In the genomic region with DNA sequence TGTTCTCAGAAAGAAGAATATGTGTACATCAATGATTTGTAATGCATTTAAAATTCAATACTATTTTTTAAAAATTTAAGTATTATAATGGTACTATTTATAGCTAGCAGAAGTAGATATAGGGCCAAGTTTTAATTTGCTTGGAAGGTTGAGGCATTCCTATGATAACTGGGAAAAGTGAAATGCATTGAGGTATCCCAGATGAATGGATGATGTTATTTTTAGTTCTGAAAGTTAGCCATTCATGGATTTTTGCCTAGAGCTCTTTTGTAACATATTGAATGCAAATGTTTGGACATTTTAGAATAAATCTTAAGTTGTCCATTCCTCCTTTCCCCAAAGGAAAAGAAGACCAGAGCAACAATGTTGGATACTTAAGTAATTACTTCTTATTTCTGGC, we compare ENCODE assay signal across 35 cellular contexts. TPM values are rescaled to one million over a fixed set of nuclear protein-coding genes. Genes with fewer than 3 reads are reported as not detected.
"Had no signal": no experiment of that assay in that cellular context is flagged by ENCODE, and none has a peak within 500 bp of the region (broad histone marks: within the 10 kb centered on the region; RNA-seq: fewer than 3 reads in every experiment).

No MANE protein-coding gene starts in this region.

- DNase-seq: activated B cell treated with CpG ODN at 0.5 μM for 24 hours; activated CD4-positive, alpha-beta T cell treated with anti-CD3 and anti-CD28 coated beads for 1 hour; activated CD4-positive, alpha-beta T cell treated with anti-CD3 and anti-CD28 coated beads for 48 hours; activated CD8-positive, alpha-beta T cell treated with anti-CD3 and anti-CD28 coated beads for 36 hours; activated effector memory CD4-positive, alpha-beta T cell treated with anti-CD3 and anti-CD28 coated beads, Interleukin-2, amount 50 U/mL, for 16 hours; activated naive CD4-positive, alpha-beta T cell; activated naive CD4-positive, alpha-beta T cell treated with anti-CD3 and anti-CD28 coated beads, Interleukin-2, amount 50 U/mL, for 16 hours; activated naive CD8-positive, alpha-beta T cell treated with anti-CD3 and anti-CD28 coated beads for 36 hours; activated T-cell treated with anti-CD3 and anti-CD28 coated beads, Interleukin-2, amount 50 U/mL, for 1 hour; activated T-cell treated with anti-CD3 and anti-CD28 coated beads, Interleukin-2, amount 50 U/mL, for 72 hours; amygdala; body of pancreas; NCI-H1092 treated with DMSO at 0.1 percent for 48 hours; NCI-H1417; NCI-H146; NCI-H187; NCI-H2081; NCI-H226; NCI-H446 treated with DMSO at 0.1 percent for 48 hours; NCI-H524; NCI-H748 treated with DMSO at 0.1 percent for 48 hours; NK-92 treated with Interleukin-12 subunit alpha and Interleukin-12 subunit beta, amount 100 ng/mL, for 24 hours; PC-3; Peyer's patch; RPMI8226; SHP77 treated with DMSO at 0.1 percent for 48 hours; SW 1271; T-helper 1 cell; T-helper 2 cell; T-helper 9 cell had no signal

- H3K9me3 ChIP-seq: ascending aorta, body of pancreas, breast epithelium, Peyer's patch, SJSA1 had no signal

- H3K4me1 Mint-ChIP-seq: activated B cell treated with CpG ODN at 0.5 μM for 24 hours; activated T-helper 17 cell treated with anti-CD3 and anti-CD28 coated beads, Interleukin-2, amount 50 U/mL, for 72 hours had no signal

- H3K4me3 ChIP-seq: ascending aorta, body of pancreas, breast epithelium, Peyer's patch, SJSA1 had no signal

- H3K27ac ChIP-seq: body of pancreas, breast epithelium, Peyer's patch, SJSA1, VCaP had no signal

- H3K9me3 Mint-ChIP-seq: activated B cell treated with CpG ODN at 0.5 μM for 24 hours; activated CD8-positive, alpha-beta T cell treated with anti-CD3 and anti-CD28 coated beads for 36 hours; activated naive CD8-positive, alpha-beta T cell treated with anti-CD3 and anti-CD28 coated beads for 36 hours; activated T-cell treated with anti-CD3 and anti-CD28 coated beads, Interleukin-2, amount 50 U/mL, for 72 hours; activated T-helper 17 cell treated with anti-CD3 and anti-CD28 coated beads, Interleukin-2, amount 50 U/mL, for 72 hours had no signal

- H3K4me3 Mint-ChIP-seq: activated B cell treated with CpG ODN at 0.5 μM for 24 hours; activated CD8-positive, alpha-beta T cell treated with anti-CD3 and anti-CD28 coated beads for 36 hours; activated naive CD8-positive, alpha-beta T cell treated with anti-CD3 and anti-CD28 coated beads for 36 hours; activated T-cell treated with anti-CD3 and anti-CD28 coated beads, Interleukin-2, amount 50 U/mL, for 72 hours; activated T-helper 17 cell treated with anti-CD3 and anti-CD28 coated beads, Interleukin-2, amount 50 U/mL, for 72 hours had no signal

- H3K4me1 ChIP-seq: body of pancreas, breast epithelium, Peyer's patch, SJSA1 had no signal

- ATAC-seq: activated CD8-positive, alpha-beta T cell treated with anti-CD3 and anti-CD28 coated beads for 36 hours; activated T-cell treated with anti-CD3 and anti-CD28 coated beads, Interleukin-2, amount 50 U/mL, for 72 hours; activated T-helper 17 cell treated with anti-CD3 and anti-CD28 coated beads, Interleukin-2, amount 50 U/mL, for 72 hours; body of pancreas; PC-3 had no signal

- H3K27ac Mint-ChIP-seq: activated B cell treated with CpG ODN at 0.5 μM for 24 hours; activated CD8-positive, alpha-beta T cell treated with anti-CD3 and anti-CD28 coated beads for 36 hours; activated naive CD8-positive, alpha-beta T cell treated with anti-CD3 and anti-CD28 coated beads for 36 hours; activated T-cell treated with anti-CD3 and anti-CD28 coated beads, Interleukin-2, amount 50 U/mL, for 72 hours; activated T-helper 17 cell treated with anti-CD3 and anti-CD28 coated beads, Interleukin-2, amount 50 U/mL, for 72 hours had no signal

- H3K27me3 ChIP-seq: ascending aorta, body of pancreas, breast epithelium, Peyer's patch, SJSA1 had no signal

- H3K36me3 Mint-ChIP-seq: activated naive CD8-positive, alpha-beta T cell treated with anti-CD3 and anti-CD28 coated beads for 36 hours had no signal

- H3K36me3 ChIP-seq: ascending aorta, breast epithelium, Peyer's patch, SJSA1 had no signal

RNA-seq across cellular contexts. Expression of a gene that starts 47.6 kb away (rescaled TPM):
- total RNA-seq: activated B cell treated with CpG ODN at 0.5 μM for 24 hours; activated CD8-positive, alpha-beta T cell treated with anti-CD3 and anti-CD28 coated beads for 36 hours; activated T-cell treated with anti-CD3 and anti-CD28 coated beads, Interleukin-2, amount 50 U/mL, for 72 hours; activated T-helper 17 cell treated with anti-CD3 and anti-CD28 coated beads, Interleukin-2, amount 50 U/mL, for 72 hours; PC-3; SJSA1 had no signal
